ENCODE assay signal across 1 cellular context in genomic region chr16:86224126-86224525, GRCh38.
TF ChIP-seq lines count a peak whose summit lies in the region.

No MANE protein-coding gene starts in this region.

TF ChIP-seq in IMR-90, 13 proteins besides CTCF, POLR2A, EP300 and RAD21 (continued from another document):
- TF ChIP-seq ELK1 (IDR thresholded peaks at IDR 0.05; ENCODE audit: borderline replicate concordance, low read depth, low read length) (no peak), RCOR1 (IDR thresholded peaks at IDR 0.05; ENCODE audit: insufficient replicate concordance, low read length) (no peak), MXI1 (IDR thresholded peaks at IDR 0.05; ENCODE audit: borderline replicate concordance, low read depth, low read length) (no peak)
